25 cellular contexts compared by ENCODE assay signal in genomic region chr2:150802648-150803047, GRCh38.
"Had no signal": no experiment of that assay in that cellular context is flagged by ENCODE, and none has a peak within 500 bp of the region (broad histone marks: within the 10 kb centered on the region; RNA-seq: fewer than 3 reads in every experiment).

No MANE protein-coding gene starts in this region.

- FAIRE-seq: colon, islet of Langerhans, pancreas, small intestine, urothelium cell line had no signal

- ATAC-seq: effector memory CD8-positive, alpha-beta T cell; foreskin keratinocyte; mucosa of descending colon; natural killer cell; pancreas; right cardiac atrium had no signal

- H3K27ac ChIP-seq: epithelial cell of prostate, esophagus muscularis mucosa, foreskin keratinocyte, hepatocyte, pancreas, suprapubic skin, thyroid gland had no signal

- H3K4me3 Mint-ChIP-seq: dendritic cell treated with granulocyte-macrophage colony-stimulating factor and Interleukin-4, amounts not matched to agents 40 ng/mL and 50 ng/mL, for 4 days; effector memory CD8-positive, alpha-beta T cell; natural killer cell; neural crest cell; type B pancreatic cell had no signal

- H3K9me3 ChIP-seq: esophagus muscularis mucosa, mucosa of descending colon, pancreas, suprapubic skin, thyroid gland had no signal

- H3K36me3 Mint-ChIP-seq: natural killer cell, type B pancreatic cell had no signal

- H3K27ac Mint-ChIP-seq: dendritic cell treated with granulocyte-macrophage colony-stimulating factor and Interleukin-4, amounts not matched to agents 40 ng/mL and 50 ng/mL, for 4 days; effector memory CD8-positive, alpha-beta T cell; natural killer cell; progenitor cell of endocrine pancreas; type B pancreatic cell had no signal

- DNase-seq: effector memory CD8-positive, alpha-beta T cell; foreskin keratinocyte; head of caudate nucleus; kidney glomerular epithelial cell; mammary epithelial cell; mucosa of descending colon; natural killer cell; nucleus accumbens; pancreas; right cardiac atrium; small intestine; stimulated activated CD4-positive, alpha-beta T cell treated with anti-CD3 and anti-CD28 coated beads, Interleukin-2, amount 100 ng/mL, for 48 hours; stimulated activated naive CD4-positive, alpha-beta T cell treated with Interleukin-2 at 50 U/mL for 16 hours; thyroid gland had no signal

- H3K4me1 Mint-ChIP-seq: natural killer cell, neural crest cell had no signal

- H3K4me1 ChIP-seq: foreskin keratinocyte, pancreas, suprapubic skin had no signal

- H3K4me3 ChIP-seq: esophagus muscularis mucosa, hepatocyte, mucosa of descending colon, pancreas, suprapubic skin, thyroid gland had no signal

- H2AFZ ChIP-seq: hepatocyte had no signal

- H3K4me2 ChIP-seq: hepatocyte had no signal

- H3K36me3 ChIP-seq: esophagus muscularis mucosa, pancreas, suprapubic skin, thyroid gland had no signal

- H3K27me3 Mint-ChIP-seq: dendritic cell treated with granulocyte-macrophage colony-stimulating factor and Interleukin-4, amounts not matched to agents 40 ng/mL and 50 ng/mL, for 4 days; effector memory CD8-positive, alpha-beta T cell; progenitor cell of endocrine pancreas; type B pancreatic cell had no signal

- H3K27me3 ChIP-seq: esophagus muscularis mucosa, foreskin keratinocyte, hepatocyte, pancreas, suprapubic skin, thyroid gland had no signal

- H3K79me2 ChIP-seq: hepatocyte had no signal
